Comparison of ENCODE assay signal across 8 cellular contexts in the genomic region with DNA sequence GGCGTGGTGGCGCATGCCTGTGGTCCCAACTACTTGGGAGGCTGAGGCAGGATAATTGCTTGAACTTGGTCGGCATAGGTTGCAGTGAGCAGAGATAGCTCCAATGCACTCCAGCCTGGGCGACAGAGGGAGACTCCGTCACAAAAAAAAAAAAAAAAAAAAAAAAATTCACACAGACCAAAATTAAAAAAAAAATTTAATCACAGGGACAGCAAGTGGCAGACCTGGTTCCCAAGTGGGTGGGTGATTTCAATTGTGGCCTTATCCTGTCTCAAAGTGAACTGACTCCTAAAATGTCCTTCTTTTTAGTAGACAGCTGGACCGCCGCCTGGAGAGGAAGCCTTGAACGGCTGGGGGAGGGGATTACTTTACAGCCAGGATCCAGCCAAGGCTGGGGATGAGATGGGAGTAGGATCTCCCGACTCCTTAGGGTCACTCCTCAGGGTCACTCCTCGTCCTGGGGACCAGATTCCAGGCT. TPM values are rescaled to one million over a fixed set of nuclear protein-coding genes. Genes with fewer than 3 reads are reported as not detected.
DNase-seq lines count a peak whose midpoint lies in the region; ATAC-seq and TF ChIP-seq lines count a peak whose summit lies in the region.

No MANE protein-coding gene starts in this region.

- H3K27ac ChIP-seq in heart left ventricle (no peak overlapping the region), substantia nigra (ENCODE audit: low read depth, low read length, poor library complexity, severe bottlenecking) (no peak overlapping the region)

- no peak overlapping the region for H3K27ac Mint-ChIP-seq in memory B cell

- peaks cover 23% of the 10 kb centered on the region for H3K4me1 Mint-ChIP-seq in memory B cell

- H3K36me3 ChIP-seq in heart left ventricle (no peaks in the 10 kb centered on the region), adipocyte (ENCODE audit: control insufficient read depth, insufficient read depth, low read length, severe bottlenecking) (no peaks in the 10 kb centered on the region)

- intact Hi-C loops in heart left ventricle (cut with DNase I) (no loop called here), Right ventricle myocardium superior (cut with DNase I) (no loop called here)

- H3K4me3 ChIP-seq in heart left ventricle, result peak overlapping the region in 11 of 12 donors; percentile 24 to 62 (median 57)
- peak overlapping the region; percentile 68 for H3K4me3 ChIP-seq in adipocyte (ENCODE audit: low read length)

- no peaks in the 10 kb centered on the region for H3K9me3 Mint-ChIP-seq in memory B cell

- H3K27me3 ChIP-seq in heart left ventricle (peaks cover 4 to 40% (median 26%) of the 10 kb centered on the region in 9 donors), adipocyte (replicated peaks; ENCODE audit: control insufficient read depth, insufficient read depth, low read length) (peaks cover 42% of the 10 kb centered on the region)

- no peak for TF ChIP-seq POLR2A in heart left ventricle (IDR thresholded peaks at IDR 0.05)

- DNase-seq in heart left ventricle (no peak), Right ventricle myocardium superior (no peak), adipocyte (ENCODE audit: low read depth) (peak; percentile 25), memory B cell (ENCODE audit: low spot score in 2 of 2) (no peak), AML-193 (lab: John Stamatoyannopoulos, UW) (no peak), substantia nigra (lab: John Stamatoyannopoulos, UW) (no peak)

- peaks cover 14% of the 10 kb centered on the region for H3K27me3 Mint-ChIP-seq in memory B cell

- H3K4me1 ChIP-seq in heart left ventricle (peaks cover 0 to 33% (median 13%) of the 10 kb centered on the region in 12 donors), adipocyte (ENCODE audit: control insufficient read depth, insufficient read depth, low read length) (peaks cover 9% of the 10 kb centered on the region)

- 21 to 24% (median 23%) methylated on average over 10 of the region's 10 CpGs for WGBS in heart left ventricle, 4 donors

- no peaks in the 10 kb centered on the region for H3K36me3 Mint-ChIP-seq in memory B cell

- H3K9me3 ChIP-seq in heart left ventricle, result no peaks in the 10 kb centered on the region
- no peaks in the 10 kb centered on the region for H3K9me3 ChIP-seq in adipocyte (ENCODE audit: control insufficient read depth, low read length)

- H3K4me3 Mint-ChIP-seq in memory B cell, result peak overlapping the region; percentile 83

- no peak for TF ChIP-seq CTCF in heart left ventricle (IDR thresholded peaks at IDR 0.05)

- no peak overlapping the region for H3K9ac ChIP-seq in adipocyte (ENCODE audit: low read length)

- peak in 1 of 4 donors; percentile 22 for ATAC-seq in heart left ventricle
- no peak for ATAC-seq in Right ventricle myocardium superior (ENCODE audit: poor library complexity)
- ATAC-seq in memory B cell (ENCODE audit: low read depth), result no peak
- ATAC-seq in HG03045 (IDR thresholded peaks at IDR 0.05; ENCODE audit: unreplicated experiment), result no peak
- no peak for ATAC-seq in HG03521 (IDR thresholded peaks at IDR 0.05; ENCODE audit: unreplicated experiment)

RNA-seq across cellular contexts. Expression of a gene that starts 1.6 kb away (rescaled TPM):
- total RNA-seq in heart left ventricle (1 to 10 TPM in 3 of 9 donors, under 1 TPM in 6; 0.19 to 2.2 (median 0.40) TPM), Right ventricle myocardium superior (0.16 TPM)
- polyA plus RNA-seq in heart left ventricle, result under 1 TPM; 0.14 to 0.42 TPM

RNA-seq across cellular contexts. Expression of a gene that starts 30.7 kb away (rescaled TPM):
- total RNA-seq in heart left ventricle (100 to 1,000 TPM in 3 of 9 donors, 10 to 100 TPM in 6; 70.0 to 122 (median 88.3) TPM), Right ventricle myocardium superior (83.0 TPM)
- 10 to 100 TPM; 64.2 to 80.3 TPM for polyA plus RNA-seq in heart left ventricle
